19 cellular contexts compared by ENCODE assay signal in genomic region chr3:192064959-192065358, GRCh38.
DNase-seq lines count a peak whose midpoint lies in the region; ATAC-seq, FAIRE-seq and TF ChIP-seq lines count a peak whose summit lies in the region.
"Had no signal": no experiment of that assay in that cellular context is flagged by ENCODE, and none has a peak within 500 bp of the region (broad histone marks: within the 10 kb centered on the region; RNA-seq: fewer than 3 reads in every experiment).

No MANE protein-coding gene starts in this region.

- H3K23me2 ChIP-seq in H1 (ENCODE audit: low read depth, low read length) = peaks cover 2% of the 10 kb centered on the region; the same call in 1 of the 2 replicates

- H3K9me3 ChIP-seq in H1 (ENCODE audit: insufficient read depth in 2 of 2, low read depth in 1 of 2, low read length in 1 of 2) = no peaks in the 10 kb centered on the region
- H3K9me3 ChIP-seq: BE2C had no signal

- TF ChIP-seq RAD21 in H1 (IDR thresholded peaks at IDR 0.05 in 1 of 2, conservative IDR thresholded peaks at IDR 0.05 in 1 of 2; ENCODE audit: low read depth in 2 of 2, low read length in 2 of 2) = no peak

- no peaks in the 10 kb centered on the region for H3K4me1 Mint-ChIP-seq in activated T-helper 17 cell treated with anti-CD3 and anti-CD28 coated beads, Interleukin-2, amount 50 U/mL, for 72 hours
- H3K4me1 Mint-ChIP-seq: CD4-positive, CD25-positive, alpha-beta regulatory T cell; CD8-positive, alpha-beta memory T cell had no signal

- no peaks in the 10 kb centered on the region for H4K20me1 ChIP-seq in H1 (replicated peaks in 1 of 2; ENCODE audit: control insufficient read depth in 1 of 2, insufficient read depth in 2 of 2, low read length in 2 of 2)

- H3K27me3 Mint-ChIP-seq in activated T-helper 17 cell treated with anti-CD3 and anti-CD28 coated beads, Interleukin-2, amount 50 U/mL, for 72 hours = no peaks in the 10 kb centered on the region
- H3K27me3 Mint-ChIP-seq: CD4-positive, CD25-positive, alpha-beta regulatory T cell had no signal

- H4K5ac ChIP-seq in H1 (ENCODE audit: insufficient read length, low read depth, low read length) = no peak overlapping the region

- no peak overlapping the region for H3K18ac ChIP-seq in H1 (ENCODE audit: extremely low read depth, low read length)

- no peaks in the 10 kb centered on the region for H3K36me3 ChIP-seq in H1 (ENCODE audit: control insufficient read depth in 2 of 4, insufficient read depth in 4 of 4, low read length in 3 of 4)
- H3K36me3 ChIP-seq: BE2C had no signal

- no peak overlapping the region for H2AFZ ChIP-seq in H1 (ENCODE audit: low read length)

- H3K4ac ChIP-seq in H1 (replicated peaks; ENCODE audit: insufficient read length, low read depth, low read length) = no peak overlapping the region

- H3K9ac ChIP-seq in H1 (replicated peaks in 1 of 4; ENCODE audit: extremely low read depth in 1 of 4, low read depth in 3 of 4, low read length in 3 of 4) = no peak overlapping the region

- no peak overlapping the region for H4K8ac ChIP-seq in H1 (ENCODE audit: extremely low read depth, insufficient read depth, low read length)

- H3K36me3 Mint-ChIP-seq in activated T-helper 17 cell treated with anti-CD3 and anti-CD28 coated beads, Interleukin-2, amount 50 U/mL, for 72 hours (ENCODE audit: low read depth) = no peaks in the 10 kb centered on the region
- H3K36me3 Mint-ChIP-seq: CD4-positive, CD25-positive, alpha-beta regulatory T cell; CD8-positive, alpha-beta memory T cell had no signal

- no peaks in the 10 kb centered on the region for H3K27me3 ChIP-seq in H1 (replicated peaks in 1 of 4; ENCODE audit: control insufficient read depth in 3 of 4, extremely low read depth in 1 of 4, insufficient read depth in 3 of 4, low read length in 3 of 4)
- H3K27me3 ChIP-seq: BE2C had no signal

- no peak overlapping the region for H3K56ac ChIP-seq in H1 (replicated peaks; ENCODE audit: insufficient read length, low read depth, low read length)

- 90% methylated on average over 1 of the region's 1 CpG; no CpG with 5 or more reads in 1 of the 2 experiments for WGBS in H1 (ENCODE audit: extremely low coverage in 1 of 2, insufficient coverage in 1 of 2, insufficient read length in 1 of 2, insufficient replicate concordance in 2 of 2, low coverage in 1 of 2, low lambda C conversion rate in 2 of 2, missing lambda C conversion rate in 1 of 2), 2 experiments

- no peak overlapping the region for H3K4me3 ChIP-seq in H1 (ENCODE audit: extremely low read depth in 1 of 4, insufficient read depth in 2 of 4, low read depth in 3 of 4, low read length in 4 of 4)

- H3K9me3 Mint-ChIP-seq in activated T-helper 17 cell treated with anti-CD3 and anti-CD28 coated beads, Interleukin-2, amount 50 U/mL, for 72 hours = peaks cover 13% of the 10 kb centered on the region

- no peak overlapping the region for H3K14ac ChIP-seq in H1 (ENCODE audit: insufficient read length)

- no peaks in the 10 kb centered on the region for H3K79me1 ChIP-seq in H1 (ENCODE audit: low read depth, low read length)

- no peak for TF ChIP-seq CTCF in H1 (IDR thresholded peaks at IDR 0.05; ENCODE audit: control extremely low read depth in 1 of 3, insufficient read depth in 1 of 3, low read depth in 1 of 3, low read length in 3 of 3)

- TF ChIP-seq EP300 in H1 (IDR thresholded peaks at IDR 0.05; ENCODE audit: borderline replicate concordance in 1 of 2, low read depth in 2 of 2, low read length in 2 of 2) = no peak

- no peak overlapping the region for H2BK12ac ChIP-seq in H1 (ENCODE audit: low read depth, low read length)

- no peak overlapping the region for H2BK15ac ChIP-seq in H1 (ENCODE audit: low read length)

- no peak overlapping the region for H2BK120ac ChIP-seq in H1 (replicated peaks; ENCODE audit: low read depth, low read length)

- no peak overlapping the region for H4K91ac ChIP-seq in H1 (replicated peaks; ENCODE audit: insufficient read length, low read length)

- no peaks in the 10 kb centered on the region for H3K4me1 ChIP-seq in H1 (replicated peaks in 1 of 4; ENCODE audit: control insufficient read depth in 3 of 4, insufficient read depth in 4 of 4, low read length in 3 of 4)
- H3K4me1 ChIP-seq: BE2C had no signal

- no peak for DNase-seq in H54 (ENCODE audit: insufficient read length, low spot score)
- DNase-seq in M059J (ENCODE audit: low read depth) = peak; percentile 13
- no peak for DNase-seq in H1 (ENCODE audit: low read depth in 1 of 2, low spot score in 2 of 2)
- DNase-seq in stimulated activated CD4-positive, alpha-beta T cell treated with anti-CD3 and anti-CD28 coated beads, Interleukin-1b, Interleukin-23, amount 100 ng/mL, for 48 hours = no peak
- DNase-seq: ACHN; BE2C; C1 segment of cervical spinal cord; CD4-positive, CD25-positive, alpha-beta regulatory T cell; CD8-positive, alpha-beta memory T cell; COR-L47; DMS153; DMS79; GDM1; HCEC 1CT had no signal

- no peak overlapping the region for H3K4me3 Mint-ChIP-seq in activated T-helper 17 cell treated with anti-CD3 and anti-CD28 coated beads, Interleukin-2, amount 50 U/mL, for 72 hours
- H3K4me3 Mint-ChIP-seq: CD4-positive, CD25-positive, alpha-beta regulatory T cell; CD8-positive, alpha-beta memory T cell had no signal

- ATAC-seq in GM19455 (IDR thresholded peaks at IDR 0.05; ENCODE audit: unreplicated experiment) (no peak), HG03571 (IDR thresholded peaks at IDR 0.05; ENCODE audit: unreplicated experiment) (no peak)
- no peak for ATAC-seq in activated T-helper 17 cell treated with anti-CD3 and anti-CD28 coated beads, Interleukin-2, amount 50 U/mL, for 72 hours (replicated peaks)

- no peak overlapping the region for H3K27ac ChIP-seq in H1 (ENCODE audit: low read depth, low read length)

- TF ChIP-seq POLR2A in H54 (IDR thresholded peaks at IDR 0.05; ENCODE audit: low read depth, low read length) (no peak), H1 (IDR thresholded peaks at IDR 0.05; ENCODE audit: control extremely low read depth in 1 of 2, low read depth in 2 of 2, low read length in 2 of 2) (no peak)

- no peak overlapping the region for H2BK5ac ChIP-seq in H1 (ENCODE audit: low read depth, low read length)

- no peak overlapping the region for H2AK5ac ChIP-seq in H1 (ENCODE audit: low read depth, low read length)

- FAIRE-seq in H54 (lab: Jason Lieb, UNC) (peak; percentile 57), H1 (lab: Jason Lieb, UNC) (no peak)
- FAIRE-seq: A204.1, HTR-8/SVneo had no signal

- no peak overlapping the region for H2BK20ac ChIP-seq in H1 (ENCODE audit: low read length)

- CTCF ChIA-PET in H1 (lab: Charles Lee; ENCODE audit: partially characterized antibody) = interaction anchor here (0.7 kb wide), 1 partner anchor 35 kb away, joined by 3 read pairs; no protein-coding TSS in a partner anchor

- H3K23ac ChIP-seq in H1 (ENCODE audit: insufficient read length) = no peak overlapping the region

- no peak overlapping the region for H3K27ac Mint-ChIP-seq in activated T-helper 17 cell treated with anti-CD3 and anti-CD28 coated beads, Interleukin-2, amount 50 U/mL, for 72 hours
- H3K27ac Mint-ChIP-seq: CD4-positive, CD25-positive, alpha-beta regulatory T cell; CD8-positive, alpha-beta memory T cell had no signal

- no peak overlapping the region for H3K4me2 ChIP-seq in H1 (ENCODE audit: insufficient read depth in 1 of 2, low read depth in 2 of 2, low read length in 2 of 2)

- POLR2A ChIA-PET in H1 (lab: Charles Lee; ENCODE audit: partially characterized antibody) = no interaction called here

- H3K79me2 ChIP-seq in H1 (ENCODE audit: control insufficient read depth in 1 of 2, insufficient read depth in 2 of 2, low read length in 2 of 2) = no peaks in the 10 kb centered on the region

TF ChIP-seq in H1, 55 proteins besides CTCF, POLR2A, EP300 and RAD21:
- TF ChIP-seq MAFK (IDR thresholded peaks at IDR 0.05; ENCODE audit: low read depth, low read length) (0 out of 2 replicates have a peak, but pooled peaks have one; percentile 17), POU5F1 (IDR thresholded peaks at IDR 0.05; ENCODE audit: low read depth, low read length) (no peak)
